Comparison of ENCODE assay signal across 23 cellular contexts in the genomic region with DNA sequence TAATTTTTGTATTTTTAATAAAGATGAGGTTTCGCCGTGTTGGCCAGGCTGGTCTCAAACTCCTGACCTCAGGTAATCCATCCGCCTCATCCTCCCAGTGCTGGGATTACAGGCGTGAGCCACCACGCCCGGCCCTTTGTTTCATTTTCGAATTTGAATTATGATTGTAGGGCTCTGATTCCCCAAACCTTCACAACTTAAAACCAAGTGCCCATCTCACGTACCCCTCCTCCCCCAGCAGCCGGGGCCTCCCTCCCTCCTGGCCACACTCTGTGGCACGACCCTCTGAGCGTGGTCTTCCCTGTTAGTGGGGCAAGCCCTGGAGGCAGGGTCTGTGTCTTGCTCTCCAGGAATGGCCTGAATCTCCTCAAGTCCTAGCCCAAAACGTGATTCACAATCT.
"Had no signal": no experiment of that assay in that cellular context is flagged by ENCODE, and none has a peak within 500 bp of the region (broad histone marks: within the 10 kb centered on the region; RNA-seq: fewer than 3 reads in every experiment).

No MANE protein-coding gene starts in this region.

- H3K4me1 ChIP-seq: pancreas, testis had no signal

- H3K36me3 Mint-ChIP-seq: memory B cell; naive thymus-derived CD8-positive, alpha-beta T cell; stimulated activated naive B cell treated with anti-CD40 and anti-IgM and Interleukin-4, amounts not matched to agents 10 μg/mL and 1 μg/mL and 100 μg/mL, for 72 hours had no signal

- ATAC-seq: left colon; left lung; naive thymus-derived CD8-positive, alpha-beta T cell; pancreas; psoas muscle; sciatic nerve; stimulated activated naive B cell treated with anti-CD40 and anti-IgM and Interleukin-4, amounts not matched to agents 10 μg/mL and 1 μg/mL and 100 μg/mL, for 72 hours; stimulated activated naive CD8-positive, alpha-beta T cell treated with anti-CD3 and anti-CD28 coated beads, Interleukin-15, Interleukin-2, amounts not matched to agents 100 U/mL and 50 U/mL, for 24 hours had no signal

- H3K9me3 Mint-ChIP-seq: memory B cell; naive thymus-derived CD8-positive, alpha-beta T cell; nephron had no signal

- H3K27me3 ChIP-seq: left lung, pancreas, testis, thyroid gland, transverse colon, upper lobe of left lung, vagina had no signal

- H3K4me1 Mint-ChIP-seq: memory B cell; stimulated activated naive B cell treated with anti-CD40 and anti-IgM and Interleukin-4, amounts not matched to agents 10 μg/mL and 1 μg/mL and 100 μg/mL, for 72 hours had no signal

- H3K27ac ChIP-seq: left lung, pancreas, psoas muscle, skin epidermis, stomach, testis, thyroid gland, transverse colon, upper lobe of left lung, vagina had no signal

- H3K9me3 ChIP-seq: left lung, pancreas, psoas muscle, stomach, testis, thyroid gland, transverse colon, upper lobe of left lung, vagina had no signal

- H3K4me3 Mint-ChIP-seq: memory B cell; naive thymus-derived CD8-positive, alpha-beta T cell; nephron; stimulated activated naive B cell treated with anti-CD40 and anti-IgM and Interleukin-4, amounts not matched to agents 10 μg/mL and 1 μg/mL and 100 μg/mL, for 72 hours had no signal

- H3K4me3 ChIP-seq: left lung, pancreas, psoas muscle, skin epidermis, stomach, testis, thyroid gland, transverse colon, upper lobe of left lung, vagina had no signal

- DNase-seq: hippocampal formation; left colon; left lung; naive thymus-derived CD8-positive, alpha-beta T cell; pancreas; posterior cingulate gyrus; psoas muscle; stimulated activated CD4-positive, alpha-beta T cell treated with anti-CD3 and anti-CD28 coated beads, Interleukin-12 subunit alpha, Interleukin-12 subunit beta, amount 100 ng/mL, for 4 hours; stimulated activated CD4-positive, alpha-beta T cell treated with anti-CD3 and anti-CD28 coated beads, Interleukin-15, amount 100 ng/mL, for 24 hours; stimulated activated CD4-positive, alpha-beta T cell treated with anti-CD3 and anti-CD28 coated beads, Interleukin-2, amount 100 ng/mL, for 24 hours; stimulated activated CD4-positive, alpha-beta T cell treated with anti-CD3 and anti-CD28 coated beads, Interleukin-4, amount 100 ng/mL, for 1 hour; stimulated activated naive B cell treated with anti-CD40 and anti-IgM and Interleukin-4, amounts not matched to agents 10 μg/mL and 1 μg/mL and 100 μg/mL, for 72 hours; stimulated activated naive CD8-positive, alpha-beta T cell treated with anti-CD3 and anti-CD28 coated beads, Interleukin-15, Interleukin-2, amounts not matched to agents 100 U/mL and 50 U/mL, for 24 hours; stomach; testis; thyroid gland; transverse colon had no signal

- H3K36me3 ChIP-seq: left lung, pancreas, stomach, thyroid gland, transverse colon, upper lobe of left lung, vagina had no signal

- H3K27ac Mint-ChIP-seq: memory B cell; naive thymus-derived CD8-positive, alpha-beta T cell; stimulated activated naive B cell treated with anti-CD40 and anti-IgM and Interleukin-4, amounts not matched to agents 10 μg/mL and 1 μg/mL and 100 μg/mL, for 72 hours had no signal
